In the genomic region with DNA sequence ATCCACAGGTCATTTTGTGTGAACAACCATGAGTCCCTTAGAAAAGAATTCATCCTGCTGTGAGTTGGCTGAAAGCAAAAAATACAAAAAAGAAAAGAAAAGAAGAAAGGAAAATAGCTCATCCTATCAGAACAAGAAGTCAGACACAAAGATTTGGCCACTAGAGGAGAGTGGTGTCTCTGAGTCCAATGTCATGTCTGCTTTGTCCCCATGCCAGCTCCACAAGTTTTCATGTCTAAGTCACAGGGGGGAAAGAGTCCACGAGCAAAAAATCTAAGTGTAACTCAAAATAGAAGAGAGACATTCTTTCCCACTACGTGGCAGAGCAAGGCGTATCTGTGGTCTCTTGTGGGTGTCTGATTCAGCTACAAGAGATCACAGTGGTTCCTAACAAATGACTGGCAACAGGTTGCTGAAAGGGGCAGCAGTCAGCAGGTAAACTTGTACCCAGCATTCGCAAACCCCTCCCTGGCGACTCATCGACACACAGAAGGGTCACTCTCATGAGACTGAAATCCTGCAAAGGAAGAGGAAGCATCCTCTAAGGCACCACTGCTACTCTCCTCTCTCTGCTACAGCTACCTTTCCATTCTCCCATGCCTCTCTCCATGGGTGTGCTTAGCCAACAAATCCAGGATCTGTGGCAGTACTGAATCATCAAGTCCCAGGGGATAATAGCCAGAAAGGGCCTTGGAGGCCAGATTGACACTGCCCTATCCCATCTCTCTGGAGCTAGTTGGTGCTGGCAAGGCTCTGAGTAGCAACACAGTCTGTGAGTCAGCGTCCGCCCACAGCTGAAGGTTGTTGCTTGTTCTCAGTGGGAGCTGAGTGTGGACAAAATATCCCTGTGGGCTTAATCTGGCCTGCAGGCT, we compare ENCODE assay signal across 8 cellular contexts.
A peak's percentile ranks its signal among the peaks of the same experiment; 100 is the strongest.
DNase-seq lines count a peak whose midpoint lies in the region; ATAC-seq and TF ChIP-seq lines count a peak whose summit lies in the region.

No MANE protein-coding gene starts in this region.

- H3K9me3 Mint-ChIP-seq in activated naive CD8-positive, alpha-beta T cell (ENCODE audit: low read depth): peaks cover 2% of the 10 kb centered on the region
- peaks cover 0 to 3% (median 0%) of the 10 kb centered on the region in 6 donors for H3K9me3 Mint-ChIP-seq in immature natural killer cell

- peak overlapping the region; percentile 64 for H3K4me2 ChIP-seq in DND-41 (ENCODE audit: insufficient read depth, low read length)

- H3K9ac ChIP-seq in DND-41 (ENCODE audit: low read depth, low read length): peak overlapping the region; percentile 65

- no peaks in the 10 kb centered on the region for H3K9me3 ChIP-seq in DND-41 (ENCODE audit: insufficient read depth, low read length, severe bottlenecking)

- H3K79me2 ChIP-seq in DND-41 (ENCODE audit: insufficient read depth, low read length): peaks cover 44% of the 10 kb centered on the region

- H2AFZ ChIP-seq in DND-41 (ENCODE audit: low read depth, low read length): no peak overlapping the region

- peak overlapping the region; percentile 77 for H3K4me3 Mint-ChIP-seq in activated naive CD8-positive, alpha-beta T cell
- H3K4me3 Mint-ChIP-seq in immature natural killer cell: peak overlapping the region; percentile 69 to 89 (median 87)

- peaks cover 3% of the 10 kb centered on the region for H3K36me3 Mint-ChIP-seq in activated naive CD8-positive, alpha-beta T cell
- H3K36me3 Mint-ChIP-seq in immature natural killer cell: peaks cover 0 to 6% (median 0%) of the 10 kb centered on the region in 3 donors

- peak; percentile 57 for TF ChIP-seq CTCF in DND-41 (IDR thresholded peaks at IDR 0.05; ENCODE audit: borderline replicate concordance, extremely low read depth, low read length, poor library complexity, severe bottlenecking)

- ATAC-seq in DND-41 (ENCODE audit: insufficient read depth, low read depth): peak; percentile 54
- ATAC-seq in HG02678 (IDR thresholded peaks at IDR 0.05; ENCODE audit: unreplicated experiment): peak; percentile 22

- H3K27me3 Mint-ChIP-seq in activated naive CD8-positive, alpha-beta T cell: no peaks in the 10 kb centered on the region
- H3K27me3 Mint-ChIP-seq in immature natural killer cell (ENCODE audit: low read depth in 3 of 3): peaks cover 5 to 13% (median 9%) of the 10 kb centered on the region in 3 donors

- H3K4me3 ChIP-seq in DND-41 (ENCODE audit: low read depth in 1 of 2, low read length in 2 of 2): peak overlapping the region; percentile 36 to 57

- peak; percentile 78 for DNase-seq in DND-41
- DNase-seq in RPMI7951 (ENCODE audit: low read depth): peak; percentile 99
- peak; percentile 38 to 47 (median 40) for DNase-seq in immature natural killer cell
- DNase-seq in stimulated activated CD4-positive, alpha-beta T cell treated with anti-CD3 and anti-CD28 coated beads, Interleukin-4, amount 100 ng/mL, for 1 hour: peak; percentile 80
- DNase-seq in DMS79 (lab: John Stamatoyannopoulos, UW): no peak
- no peak for DNase-seq in DMS114 treated with DMSO at 0.1 percent for 48 hours (lab: John Stamatoyannopoulos, UW; ENCODE audit: unreplicated experiment)

- H3K27ac Mint-ChIP-seq in activated naive CD8-positive, alpha-beta T cell: peak overlapping the region; percentile 92
- peak overlapping the region; percentile 77 to 94 (median 88) for H3K27ac Mint-ChIP-seq in immature natural killer cell

- no peaks in the 10 kb centered on the region for H3K27me3 ChIP-seq in DND-41 (ENCODE audit: insufficient read depth, low read length, poor library complexity)

- no peaks in the 10 kb centered on the region for H3K36me3 ChIP-seq in DND-41 (ENCODE audit: insufficient read depth, low read length)

- peak overlapping the region; percentile 97 for H3K27ac ChIP-seq in DND-41 (ENCODE audit: low read length)

- no peaks in the 10 kb centered on the region for H4K20me1 ChIP-seq in DND-41 (ENCODE audit: insufficient read depth, low read length)

- peaks cover 84% of the 10 kb centered on the region for H3K4me1 Mint-ChIP-seq in activated naive CD8-positive, alpha-beta T cell (ENCODE audit: low read depth)
- H3K4me1 Mint-ChIP-seq in immature natural killer cell: peaks cover 71 to 90% of the 10 kb centered on the region in 2 donors

- H3K4me1 ChIP-seq in DND-41 (ENCODE audit: insufficient read depth, low read length): peaks cover 79% of the 10 kb centered on the region

Comparison
In these comparisons a context has a peak if more than half of its experiments do, and no peak if none do; other contexts are left out.
1. DNase-seq: peak in DND-41 (single experiment), RPMI7951 (single experiment), immature natural killer cell (3 of 3) and stimulated activated CD4-positive, alpha-beta T cell treated with anti-CD3 and anti-CD28 coated beads, Interleukin-4, amount 100 ng/mL, for 1 hour (single experiment); none in DMS79 (single experiment) and DMS114 treated with DMSO at 0.1 percent for 48 hours (single experiment).